Comparison of ENCODE assay signal across 1 cellular context in the genomic region with DNA sequence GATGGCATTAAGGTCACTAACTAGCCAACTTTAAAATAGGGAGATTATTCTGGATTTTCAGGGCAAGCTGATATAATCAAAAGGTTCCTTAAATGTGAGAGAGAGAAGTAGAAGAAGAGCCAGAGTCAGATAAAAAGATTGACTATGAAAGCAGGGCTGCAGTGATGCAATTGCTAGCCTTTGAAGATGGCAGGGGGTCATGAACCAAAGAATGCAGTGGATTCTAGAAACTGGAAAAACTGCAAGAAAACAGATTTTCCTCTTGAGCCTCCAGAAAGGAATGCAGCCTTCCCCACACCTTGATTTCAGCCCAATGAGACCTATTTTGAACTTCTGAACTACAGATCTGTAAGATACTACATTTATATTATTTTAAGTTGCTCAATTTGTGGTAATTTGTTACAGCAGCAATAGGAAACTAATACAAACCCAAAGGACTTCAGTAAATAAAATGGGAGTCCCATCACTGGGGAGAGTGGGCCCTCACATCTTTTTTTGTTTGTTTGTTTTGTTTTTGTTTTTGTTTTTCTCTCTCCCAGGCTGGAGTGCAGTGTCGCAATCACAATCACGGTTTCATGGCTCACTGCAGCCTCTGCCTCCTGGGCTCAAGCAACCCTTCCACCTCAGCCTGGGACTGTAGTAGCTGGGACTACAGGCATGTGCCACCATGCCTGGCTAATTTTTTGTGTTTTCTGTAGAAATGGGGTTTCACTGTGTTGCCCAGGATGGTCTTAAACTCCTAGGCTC.
TF ChIP-seq lines count a peak whose summit lies in the region.

No MANE protein-coding gene starts in this region.

TF ChIP-seq in GM23338, 12 proteins besides CTCF, POLR2A, EP300 and RAD21 (continued from another document):
- TF ChIP-seq, protein P1, sequence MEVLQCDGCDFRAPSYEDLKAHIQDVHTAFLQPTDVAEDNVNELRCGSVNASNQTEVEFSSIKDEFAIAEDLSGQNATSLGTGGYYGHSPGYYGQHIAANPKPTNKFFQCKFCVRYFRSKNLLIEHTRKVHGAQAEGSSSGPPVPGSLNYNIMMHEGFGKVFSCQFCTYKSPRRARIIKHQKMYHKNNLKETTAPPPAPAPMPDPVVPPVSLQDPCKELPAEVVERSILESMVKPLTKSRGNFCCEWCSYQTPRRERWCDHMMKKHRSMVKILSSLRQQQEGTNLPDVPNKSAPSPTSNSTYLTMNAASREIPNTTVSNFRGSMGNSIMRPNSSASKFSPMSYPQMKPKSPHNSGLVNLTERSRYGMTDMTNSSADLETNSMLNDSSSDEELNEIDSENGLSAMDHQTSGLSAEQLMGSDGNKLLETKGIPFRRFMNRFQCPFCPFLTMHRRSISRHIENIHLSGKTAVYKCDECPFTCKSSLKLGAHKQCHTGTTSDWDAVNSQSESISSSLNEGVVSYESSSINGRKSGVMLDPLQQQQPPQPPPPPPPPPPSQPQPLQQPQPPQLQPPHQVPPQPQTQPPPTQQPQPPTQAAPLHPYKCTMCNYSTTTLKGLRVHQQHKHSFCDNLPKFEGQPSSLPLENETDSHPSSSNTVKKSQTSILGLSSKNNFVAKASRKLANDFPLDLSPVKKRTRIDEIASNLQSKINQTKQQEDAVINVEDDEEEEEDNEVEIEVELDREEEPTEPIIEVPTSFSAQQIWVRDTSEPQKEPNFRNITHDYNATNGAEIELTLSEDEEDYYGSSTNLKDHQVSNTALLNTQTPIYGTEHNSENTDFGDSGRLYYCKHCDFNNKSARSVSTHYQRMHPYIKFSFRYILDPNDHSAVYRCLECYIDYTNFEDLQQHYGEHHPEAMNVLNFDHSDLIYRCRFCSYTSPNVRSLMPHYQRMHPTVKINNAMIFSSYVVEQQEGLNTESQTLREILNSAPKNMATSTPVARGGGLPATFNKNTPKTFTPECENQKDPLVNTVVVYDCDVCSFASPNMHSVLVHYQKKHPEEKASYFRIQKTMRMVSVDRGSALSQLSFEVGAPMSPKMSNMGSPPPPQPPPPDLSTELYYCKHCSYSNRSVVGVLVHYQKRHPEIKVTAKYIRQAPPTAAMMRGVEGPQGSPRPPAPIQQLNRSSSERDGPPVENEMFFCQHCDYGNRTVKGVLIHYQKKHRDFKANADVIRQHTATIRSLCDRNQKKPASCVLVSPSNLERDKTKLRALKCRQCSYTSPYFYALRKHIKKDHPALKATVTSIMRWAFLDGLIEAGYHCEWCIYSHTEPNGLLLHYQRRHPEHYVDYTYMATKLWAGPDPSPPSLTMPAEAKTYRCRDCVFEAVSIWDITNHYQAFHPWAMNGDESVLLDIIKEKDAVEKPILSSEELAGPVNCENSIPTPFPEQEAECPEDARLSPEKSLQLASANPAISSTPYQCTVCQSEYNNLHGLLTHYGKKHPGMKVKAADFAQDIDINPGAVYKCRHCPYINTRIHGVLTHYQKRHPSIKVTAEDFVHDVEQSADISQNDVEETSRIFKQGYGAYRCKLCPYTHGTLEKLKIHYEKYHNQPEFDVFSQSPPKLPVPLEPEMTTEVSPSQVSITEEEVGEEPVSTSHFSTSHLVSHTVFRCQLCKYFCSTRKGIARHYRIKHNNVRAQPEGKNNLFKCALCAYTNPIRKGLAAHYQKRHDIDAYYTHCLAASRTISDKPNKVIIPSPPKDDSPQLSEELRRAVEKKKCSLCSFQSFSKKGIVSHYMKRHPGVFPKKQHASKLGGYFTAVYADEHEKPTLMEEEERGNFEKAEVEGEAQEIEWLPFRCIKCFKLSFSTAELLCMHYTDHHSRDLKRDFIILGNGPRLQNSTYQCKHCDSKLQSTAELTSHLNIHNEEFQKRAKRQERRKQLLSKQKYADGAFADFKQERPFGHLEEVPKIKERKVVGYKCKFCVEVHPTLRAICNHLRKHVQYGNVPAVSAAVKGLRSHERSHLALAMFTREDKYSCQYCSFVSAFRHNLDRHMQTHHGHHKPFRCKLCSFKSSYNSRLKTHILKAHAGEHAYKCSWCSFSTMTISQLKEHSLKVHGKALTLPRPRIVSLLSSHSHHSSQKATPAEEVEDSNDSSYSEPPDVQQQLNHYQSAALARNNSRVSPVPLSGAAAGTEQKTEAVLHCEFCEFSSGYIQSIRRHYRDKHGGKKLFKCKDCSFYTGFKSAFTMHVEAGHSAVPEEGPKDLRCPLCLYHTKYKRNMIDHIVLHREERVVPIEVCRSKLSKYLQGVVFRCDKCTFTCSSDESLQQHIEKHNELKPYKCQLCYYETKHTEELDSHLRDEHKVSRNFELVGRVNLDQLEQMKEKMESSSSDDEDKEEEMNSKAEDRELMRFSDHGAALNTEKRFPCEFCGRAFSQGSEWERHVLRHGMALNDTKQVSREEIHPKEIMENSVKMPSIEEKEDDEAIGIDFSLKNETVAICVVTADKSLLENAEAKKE (CRISPR knock-in tag; IDR thresholded peaks at IDR 0.05): no peak
- TF ChIP-seq ZNF114 (CRISPR knock-in tag; IDR thresholded peaks at IDR 0.05) (no peak), JUNB (IDR thresholded peaks at IDR 0.05; ENCODE audit: unreplicated experiment) (no peak)
